In genomic region chr17:8577868-8578267, GRCh38 we compare ENCODE assay signal across 17 cellular contexts. TPM values are rescaled to one million over a fixed set of nuclear protein-coding genes. Genes with fewer than 3 reads are reported as not detected.
DNase-seq lines count a peak whose midpoint lies in the region; ATAC-seq and TF ChIP-seq lines count a peak whose summit lies in the region.
"Had no signal": no experiment of that assay in that cellular context is flagged by ENCODE, and none has a peak within 500 bp of the region (broad histone marks: within the 10 kb centered on the region; RNA-seq: fewer than 3 reads in every experiment).

No MANE protein-coding gene starts in this region.

- CTCF ChIA-PET in GM10248 (lab: Yijun Ruan, JAX) (interaction anchor here (3.7 kb wide), 1 partner anchor 168 kb away, joined by 14 read pairs; no protein-coding TSS in a partner anchor), OCI-LY7 (lab: Charles Lee; ENCODE audit: unreplicated experiment) (no interaction called here)

- no peak overlapping the region for H2AFZ ChIP-seq in OCI-LY7 (ENCODE audit: low read length)

- POLR2A ChIA-PET in GM10248 (lab: Yijun Ruan, JAX) (no interaction called here), OCI-LY7 (lab: Charles Lee) (no interaction called here)

- H3K9me2 ChIP-seq in OCI-LY7 (ENCODE audit: insufficient read depth, low read length): no peaks in the 10 kb centered on the region

- H3K4me3 ChIP-seq in OCI-LY7 (ENCODE audit: low read depth, low read length, poor library complexity, severe bottlenecking): no peak overlapping the region
- H3K4me3 ChIP-seq: Peyer's patch had no signal

- no peaks in the 10 kb centered on the region for H3K79me2 ChIP-seq in OCI-LY7 (ENCODE audit: insufficient read depth, low read depth, low read length)

- no peaks in the 10 kb centered on the region for H3K9me3 Mint-ChIP-seq in stimulated activated effector memory CD8-positive, alpha-beta T cell treated with anti-CD3 and anti-CD28 coated beads, Interleukin-12 subunit alpha, Interleukin-12 subunit beta, amount 100 ng/mL, for 72 hours

- H3K9me3 ChIP-seq in OCI-LY7 (ENCODE audit: low read length): no peaks in the 10 kb centered on the region
- H3K9me3 ChIP-seq: Peyer's patch had no signal

- no peaks in the 10 kb centered on the region for H3K4me1 ChIP-seq in OCI-LY7 (ENCODE audit: insufficient read depth, low read length, poor library complexity, severe bottlenecking)
- H3K4me1 ChIP-seq: Peyer's patch had no signal

- no peak overlapping the region for H3K4me2 ChIP-seq in OCI-LY7 (ENCODE audit: low read length)

- DNase-seq in GM10248 (ENCODE audit: extremely low spot score) (peak; percentile 29), OCI-LY7 (ENCODE audit: low spot score) (peak; percentile 12), NCI-H774 (lab: John Stamatoyannopoulos, UW) (no peak)
- no peak for DNase-seq in stimulated activated effector memory CD8-positive, alpha-beta T cell treated with anti-CD3 and anti-CD28 coated beads, Interleukin-12 subunit alpha, Interleukin-12 subunit beta, amount 100 ng/mL, for 72 hours (ENCODE audit: low spot score in 2 of 2)
- DNase-seq: GF-D8, H7, Karpas-422, MM.1S, NCI-H1105 treated with DMSO at 0.1 percent for 48 hours, NCI-H187, NCI-H446 treated with DMSO at 0.1 percent for 48 hours, NCI-H748 treated with DMSO at 0.1 percent for 48 hours, Peyer's patch, SHP77 treated with DMSO at 0.1 percent for 48 hours had no signal

- intact Hi-C loops in OCI-LY7 (cut with micrococcal nuclease; ENCODE audit: unreplicated experiment): no loop called here

- peak; percentile 88 for ATAC-seq in GM18498 (IDR thresholded peaks at IDR 0.05; ENCODE audit: unreplicated experiment)
- peak; percentile 79 for ATAC-seq in stimulated activated effector memory CD8-positive, alpha-beta T cell treated with anti-CD3 and anti-CD28 coated beads, Interleukin-12 subunit alpha, Interleukin-12 subunit beta, amount 100 ng/mL, for 72 hours
- no peak for ATAC-seq in GM21390 (IDR thresholded peaks at IDR 0.05; ENCODE audit: unreplicated experiment)
- ATAC-seq in HG03460 (IDR thresholded peaks at IDR 0.05; ENCODE audit: unreplicated experiment): no peak

- H3K4me1 Mint-ChIP-seq in stimulated activated effector memory CD8-positive, alpha-beta T cell treated with anti-CD3 and anti-CD28 coated beads, Interleukin-12 subunit alpha, Interleukin-12 subunit beta, amount 100 ng/mL, for 72 hours: peaks cover 18% of the 10 kb centered on the region

- no peaks in the 10 kb centered on the region for H4K20me1 ChIP-seq in OCI-LY7 (ENCODE audit: insufficient read depth, low read length)

- no peaks in the 10 kb centered on the region for H3K36me3 Mint-ChIP-seq in stimulated activated effector memory CD8-positive, alpha-beta T cell treated with anti-CD3 and anti-CD28 coated beads, Interleukin-12 subunit alpha, Interleukin-12 subunit beta, amount 100 ng/mL, for 72 hours

- H3K27ac ChIP-seq in OCI-LY7 (ENCODE audit: low read depth, low read length, poor library complexity, severe bottlenecking): no peak overlapping the region
- H3K27ac ChIP-seq: Peyer's patch had no signal

- no peak overlapping the region for H3K4me3 Mint-ChIP-seq in stimulated activated effector memory CD8-positive, alpha-beta T cell treated with anti-CD3 and anti-CD28 coated beads, Interleukin-12 subunit alpha, Interleukin-12 subunit beta, amount 100 ng/mL, for 72 hours

- BruUV-seq in OCI-LY7 (replicated peaks; lab: Mats Ljungman, UMichigan): no TSS peak

- H3K36me3 ChIP-seq in OCI-LY7 (ENCODE audit: insufficient read depth, low read length): 0 out of 2 replicates have a peak, but pooled peaks cover 2% of the 10 kb centered on the region
- H3K36me3 ChIP-seq: Peyer's patch had no signal

- TF ChIP-seq CTCF in GM10248 (IDR thresholded peaks at IDR 0.05; ENCODE audit: control extremely low read depth, extremely low read depth, low read depth, missing control alignments): no peak
- no peak for TF ChIP-seq CTCF in OCI-LY7 (conservative IDR thresholded peaks at IDR 0.05; ENCODE audit: low read length)

- H3K27ac Mint-ChIP-seq in stimulated activated effector memory CD8-positive, alpha-beta T cell treated with anti-CD3 and anti-CD28 coated beads, Interleukin-12 subunit alpha, Interleukin-12 subunit beta, amount 100 ng/mL, for 72 hours: no peak overlapping the region

RNA-seq across cellular contexts. Expression of gene MYH10, which starts 52.7 kb away (rescaled TPM):
- total RNA-seq in OCI-LY7 (2014; rRNA removed; shearing (Covaris generic)): 41.9 and 55.0 TPM in 2 replicates
- 50.6 and 60.4 TPM in 2 replicates for total RNA-seq in OCI-LY7 (2022)

Comparison
In these comparisons a context has a peak if more than half of its experiments do, and no peak if none do; other contexts are left out.
1. DNase-seq: peak in GM10248 (single experiment) and OCI-LY7 (single experiment); none in stimulated activated effector memory CD8-positive, alpha-beta T cell treated with anti-CD3 and anti-CD28 coated beads, Interleukin-12 subunit alpha, Interleukin-12 subunit beta, amount 100 ng/mL, for 72 hours (0 of 2) and NCI-H774 (single experiment).
2. ATAC-seq: peak in GM18498 (single experiment) and stimulated activated effector memory CD8-positive, alpha-beta T cell treated with anti-CD3 and anti-CD28 coated beads, Interleukin-12 subunit alpha, Interleukin-12 subunit beta, amount 100 ng/mL, for 72 hours (single experiment); none in GM21390 (single experiment) and HG03460 (single experiment).